ENCODE assay signal across 9 cellular contexts in genomic region chrX:140918398-140919043, GRCh38.
A peak's percentile ranks its signal among the peaks of the same experiment; 100 is the strongest.
DNase-seq lines count a peak whose midpoint lies in the region; ATAC-seq and TF ChIP-seq lines count a peak whose summit lies in the region.
"Had no signal": no experiment of that assay in that cellular context is flagged by ENCODE, and none has a peak within 500 bp of the region (broad histone marks: within the 10 kb centered on the region; RNA-seq: fewer than 3 reads in every experiment).

No MANE protein-coding gene starts in this region.

- H3K27me3 ChIP-seq in heart left ventricle: peaks cover 0 to 7% (median 0%) of the 10 kb centered on the region in 9 donors
- no peaks in the 10 kb centered on the region for H3K27me3 ChIP-seq in brain microvascular endothelial cell (replicated peaks)

- H3K27ac ChIP-seq in heart left ventricle (no peak overlapping the region), brain microvascular endothelial cell (no peak overlapping the region)
- H3K27ac ChIP-seq: skin epidermis had no signal

- no peak for TF ChIP-seq POLR2A in heart left ventricle (IDR thresholded peaks at IDR 0.05)

- intact Hi-C loops in heart left ventricle (cut with DNase I) (loop anchor here in 1 of 10 donors (10.0 kb wide), 1 partner anchor 356 kb away; no protein-coding TSS in a partner anchor), left ventricle myocardium superior (cut with micrococcal nuclease) (no loop called here)

- no peaks in the 10 kb centered on the region for H3K9me3 ChIP-seq in heart left ventricle

- H3K4me3 ChIP-seq in heart left ventricle: no peak overlapping the region
- H3K4me3 ChIP-seq in brain microvascular endothelial cell (ENCODE audit: low read depth, low read length): no peak overlapping the region
- H3K4me3 ChIP-seq: skin epidermis had no signal

- 31 to 35% (median 33%) methylated on average over 14 of the region's 14 CpGs for WGBS in heart left ventricle, 4 donors

- ATAC-seq in heart left ventricle (no peak), left ventricle myocardium superior (no peak), GM21786 (IDR thresholded peaks at IDR 0.05; ENCODE audit: unreplicated experiment) (peak; percentile 91)

- TF ChIP-seq CTCF in heart left ventricle (IDR thresholded peaks at IDR 0.05): peak in 9 of 12 donors; percentile 8 to 54 (median 35)
- TF ChIP-seq CTCF in brain microvascular endothelial cell (IDR thresholded peaks at IDR 0.05; ENCODE audit: low read depth, low read length, missing control alignments): peak; percentile 73

- DNase-seq in heart left ventricle: no peak
- DNase-seq in left ventricle myocardium superior: no peak
- peak; percentile 7 for DNase-seq in HuH-7 (ENCODE audit: low spot score)
- DNase-seq in SHP77 treated with DMSO at 0.1 percent for 48 hours (lab: John Stamatoyannopoulos, UW): peak; percentile 1
- DNase-seq in brain microvascular endothelial cell: peak; percentile 44
- DNase-seq in left kidney (ENCODE audit: low read depth, low spot score): peak; percentile 75
- peak; percentile 76 for DNase-seq in superior temporal gyrus (ENCODE audit: extremely low spot score)

- in situ Hi-C loops in brain microvascular endothelial cell (cut with HindIII; ENCODE audit: low pct_ligation_motif_present, low sequenced_read_pairs): no loop called here

- H3K36me3 ChIP-seq in heart left ventricle: no peaks in the 10 kb centered on the region
- H3K36me3 ChIP-seq in brain microvascular endothelial cell (replicated peaks): no peaks in the 10 kb centered on the region

- H3K4me1 ChIP-seq in heart left ventricle: no peaks in the 10 kb centered on the region

Comparison
In these comparisons a context has a peak if more than half of its experiments do, and no peak if none do; other contexts are left out.
1. DNase-seq: peak in HuH-7 (single experiment), SHP77 treated with DMSO at 0.1 percent for 48 hours (single experiment), brain microvascular endothelial cell (single experiment), left kidney (single experiment) and superior temporal gyrus (single experiment); none in heart left ventricle (0 of 5) and left ventricle myocardium superior (single experiment).